ENCODE assay signal across 8 cellular contexts in genomic region chr7:140479062-140479738, GRCh38. TPM values are rescaled to one million over a fixed set of nuclear protein-coding genes. Genes with fewer than 3 reads are reported as not detected.
DNase-seq lines count a peak whose midpoint lies in the region; ATAC-seq and TF ChIP-seq lines count a peak whose summit lies in the region.

Gene MKRN1 (minus strand): TSS chr7:140479505. CDS start chr7:140479344, 161 bp downstream.

- H3K4me3 Mint-ChIP-seq in type B pancreatic cell: peak within 1 kb of the TSS; percentile 99

- H3K27ac ChIP-seq in adipose tissue (ENCODE audit: low read depth, low read length): no peak within 1 kb of the TSS

- ATAC-seq in HG02798 (IDR thresholded peaks at IDR 0.05; ENCODE audit: poor library complexity, unreplicated experiment): peak; percentile 95

- peak within 1 kb of the TSS; percentile 99 for H3K27ac Mint-ChIP-seq in type B pancreatic cell

- TF ChIP-seq CTCF in GM12875 (IDR thresholded peaks at IDR 0.05; ENCODE audit: borderline replicate concordance, insufficient read depth, low read depth, low read length) (no peak), type B pancreatic cell (conservative IDR thresholded peaks at IDR 0.05) (no peak)

- intact Hi-C loops in cardiac septum (cut with DNase I): loop anchor here (2.0 to 5.0 kb wide), 2 partner anchors 38 to 174 kb away; no protein-coding TSS in a partner anchor

- H3K4me3 ChIP-seq in GM12875 (ENCODE audit: low read depth, low read length): peak within 1 kb of the TSS; percentile 97

- no peaks in the 10 kb centered on the region for H3K27me3 Mint-ChIP-seq in type B pancreatic cell

- 0 to 1% (median 1%) methylated on average over 51 to 71 of the region's 71 CpGs for WGBS in adipose tissue, 3 donors

- H3K36me3 Mint-ChIP-seq in type B pancreatic cell: peaks cover 5% of the 10 kb centered on the region

- no peaks in the 10 kb centered on the region for H3K9me3 Mint-ChIP-seq in type B pancreatic cell

- DNase-seq in NCI-H1436 (lab: John Stamatoyannopoulos, UW) (peak; percentile 97), T follicular helper cell (ENCODE audit: low read depth) (peak; percentile 88), cardiac septum (ENCODE audit: low spot score) (peak; percentile 98), pons (ENCODE audit: low spot score) (peak; percentile 95), type B pancreatic cell (ENCODE audit: extremely low spot score, unreplicated experiment) (peak; percentile 93)

- H3K4me1 Mint-ChIP-seq in type B pancreatic cell (ENCODE audit: unreplicated experiment): peaks cover 8% of the 10 kb centered on the region

RNA-seq across cellular contexts. Expression of gene MKRN1, which starts in this region (rescaled TPM):
- polyA plus RNA-seq in adipose tissue: 10 to 100 TPM; 39.7 to 44.1 (median 42.0) TPM
- total RNA-seq in cardiac septum (95.0 TPM), type B pancreatic cell (ENCODE audit: low replicate concordance) (98.6 and 127 TPM in 2 replicates)
